1 cellular context compared by ENCODE assay signal in genomic region chr7:6409991-6410693, GRCh38.
TF ChIP-seq lines count a peak whose summit lies in the region.

No MANE protein-coding gene starts in this region.

TF ChIP-seq in A549, 52 proteins besides CTCF, POLR2A, EP300 and RAD21:
- no peak for TF ChIP-seq HDAC2 (IDR thresholded peaks at IDR 0.05)
- no peak for TF ChIP-seq MAX (IDR thresholded peaks at IDR 0.05)
- TF ChIP-seq ESRRA (IDR thresholded peaks at IDR 0.05; ENCODE audit: borderline replicate concordance, low read length), result no peak
- TF ChIP-seq CEBPB (IDR thresholded peaks at IDR 0.05), result no peak
- no peak for TF ChIP-seq MAFK (IDR thresholded peaks at IDR 0.05; ENCODE audit: partially characterized antibody)
- TF ChIP-seq ZNF302 (CRISPR knock-in tag; IDR thresholded peaks at IDR 0.05), result no peak
- no peak for TF ChIP-seq FOSL2 (IDR thresholded peaks at IDR 0.05)
- TF ChIP-seq FOSL2 (CRISPR knock-in tag; IDR thresholded peaks at IDR 0.05), result no peak
- no peak for TF ChIP-seq RARB (CRISPR knock-in tag; IDR thresholded peaks at IDR 0.05)
- TF ChIP-seq RFX5 (IDR thresholded peaks at IDR 0.05), result no peak
- TF ChIP-seq CHD4 (IDR thresholded peaks at IDR 0.05; ENCODE audit: borderline replicate concordance), result no peak
- no peak for TF ChIP-seq FOSB (CRISPR knock-in tag; IDR thresholded peaks at IDR 0.05)
- no peak for TF ChIP-seq CBX2 (IDR thresholded peaks at IDR 0.05; ENCODE audit: borderline replicate concordance, low read depth)
- TF ChIP-seq POLR2AphosphoS2 (conservative IDR thresholded peaks at IDR 0.05; ENCODE audit: low read length), result no peak
- no peak for TF ChIP-seq HOXA7 (CRISPR knock-in tag; IDR thresholded peaks at IDR 0.05)
- no peak for TF ChIP-seq ATOH8 (CRISPR knock-in tag; IDR thresholded peaks at IDR 0.05; ENCODE audit: low read depth)
- no peak for TF ChIP-seq PBX3 (IDR thresholded peaks at IDR 0.05)
TF ChIP-seq in A549: peak in this region for 0.
